ENCODE assay signal across 1 cellular context in the genomic region with DNA sequence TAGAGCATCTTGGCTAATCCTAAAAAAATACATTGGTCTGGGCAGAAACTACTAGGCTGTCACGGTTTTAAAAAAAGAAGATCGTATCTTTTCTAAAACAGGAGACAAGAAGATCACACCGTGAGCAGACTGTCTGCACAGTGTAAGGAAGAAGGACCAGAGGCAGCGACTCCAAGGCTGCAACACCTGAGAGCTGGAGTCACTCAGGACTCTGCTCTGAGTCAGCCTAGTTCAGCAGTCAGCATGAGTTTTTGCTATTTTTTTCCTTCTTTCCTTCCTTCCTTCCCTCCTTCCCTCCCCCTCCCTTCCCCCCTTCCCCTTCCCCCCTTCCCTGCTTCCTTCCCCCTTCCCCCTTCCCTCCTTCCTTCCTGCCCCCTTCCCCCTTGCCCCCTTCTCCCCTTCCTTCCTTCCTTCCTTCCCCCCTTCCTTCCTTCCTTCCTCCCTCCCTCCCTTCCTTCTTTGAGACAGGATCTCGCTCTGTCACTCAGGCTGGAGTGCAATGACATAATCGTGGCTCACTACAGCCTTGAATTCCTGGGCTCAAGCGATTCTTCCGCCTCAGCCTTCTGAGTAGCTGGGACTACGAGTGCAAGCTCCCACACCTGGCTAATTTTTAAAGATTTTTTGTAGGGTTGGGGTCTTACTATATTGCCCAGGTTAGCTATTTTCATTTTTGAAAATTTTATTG.
TF ChIP-seq lines count a peak whose summit lies in the region.

No MANE protein-coding gene starts in this region.

TF ChIP-seq in HepG2, 621 proteins besides CTCF, POLR2A, EP300 and RAD21:
- TF ChIP-seq PCBP2 (optimal IDR thresholded peaks at IDR 0.05; ENCODE audit: low read depth, low read length, poor library complexity, severe bottlenecking) (peak; percentile 39), AHDC1 (CRISPR knock-in tag; IDR thresholded peaks at IDR 0.05; ENCODE audit: borderline replicate concordance) (no peak), HNRNPK (IDR thresholded peaks at IDR 0.05; ENCODE audit: low read depth, low read length, poor library complexity, severe bottlenecking) (peak; percentile 85)
